In genomic region chr20:63453029-63453523, GRCh38 we compare ENCODE assay signal across 12 cellular contexts. TPM values are rescaled to one million over a fixed set of nuclear protein-coding genes. Genes with fewer than 3 reads are reported as not detected.
DNase-seq lines count a peak whose midpoint lies in the region; ATAC-seq and TF ChIP-seq lines count a peak whose summit lies in the region.
"Had no signal": no experiment of that assay in that cellular context is flagged by ENCODE, and none has a peak within 500 bp of the region (broad histone marks: within the 10 kb centered on the region; RNA-seq: fewer than 3 reads in every experiment).

No MANE protein-coding gene starts in this region.

- peak in 1 of 2 donors; percentile 25 for DNase-seq in cardiac muscle cell (ENCODE audit: low read depth in 1 of 2, low spot score in 1 of 2)
- DNase-seq in Right ventricle myocardium inferior (ENCODE audit: missing footprints) = no peak
- DNase-seq in NCI-H460 (ENCODE audit: extremely low read depth, low read depth) = peak; percentile 35
- DNase-seq in caudate nucleus (lab: John Stamatoyannopoulos, UW) = no peak
- DNase-seq in stimulated activated effector memory CD8-positive, alpha-beta T cell treated with anti-CD3 and anti-CD28 coated beads, Interleukin-12 subunit alpha, Interleukin-12 subunit beta, amount 100 ng/mL, for 72 hours (ENCODE audit: low spot score in 2 of 2) = no peak
- DNase-seq in GDM1 (lab: John Stamatoyannopoulos, UW) = no peak
- no peak for DNase-seq in MCF 10A (ENCODE audit: unreplicated experiment)
- DNase-seq: foreskin fibroblast, thyroid gland had no signal

- H3K36me3 ChIP-seq in cardiac muscle cell = no peaks in the 10 kb centered on the region
- H3K36me3 ChIP-seq: thyroid gland had no signal

- no peak overlapping the region for H3K4me3 Mint-ChIP-seq in stimulated activated effector memory CD8-positive, alpha-beta T cell treated with anti-CD3 and anti-CD28 coated beads, Interleukin-12 subunit alpha, Interleukin-12 subunit beta, amount 100 ng/mL, for 72 hours
- no peak overlapping the region for H3K4me3 Mint-ChIP-seq in MCF 10A (ENCODE audit: unreplicated experiment)
- no peak overlapping the region for H3K4me3 Mint-ChIP-seq in activated T-helper 17 cell treated with anti-CD3 and anti-CD28 coated beads, Interleukin-2, amount 50 U/mL, for 72 hours
- H3K4me3 Mint-ChIP-seq: CD8-positive, alpha-beta T cell; mesothelial cell of epicardium had no signal

- H3K4me1 ChIP-seq in cardiac muscle cell (ENCODE audit: low read depth) = no peaks in the 10 kb centered on the region

- intact Hi-C loops in Right ventricle myocardium inferior (cut with DNase I) = no loop called here
- intact Hi-C loops in MCF 10A (cut with micrococcal nuclease) = no loop called here

- H3K9me3 ChIP-seq in cardiac muscle cell (ENCODE audit: low read depth) = no peaks in the 10 kb centered on the region
- H3K9me3 ChIP-seq: thyroid gland had no signal

- no TSS peak for BruUV-seq in MCF 10A (replicated peaks; lab: Mats Ljungman, UMichigan)

- no peaks in the 10 kb centered on the region for H3K4me1 Mint-ChIP-seq in stimulated activated effector memory CD8-positive, alpha-beta T cell treated with anti-CD3 and anti-CD28 coated beads, Interleukin-12 subunit alpha, Interleukin-12 subunit beta, amount 100 ng/mL, for 72 hours
- peaks cover 9% of the 10 kb centered on the region for H3K4me1 Mint-ChIP-seq in MCF 10A (ENCODE audit: insufficient read depth, unreplicated experiment)
- H3K4me1 Mint-ChIP-seq in activated T-helper 17 cell treated with anti-CD3 and anti-CD28 coated beads, Interleukin-2, amount 50 U/mL, for 72 hours = no peaks in the 10 kb centered on the region

- H3K27me3 Mint-ChIP-seq in MCF 10A (ENCODE audit: insufficient read depth, unreplicated experiment) = peaks cover 18% of the 10 kb centered on the region
- peaks cover 4% of the 10 kb centered on the region for H3K27me3 Mint-ChIP-seq in activated T-helper 17 cell treated with anti-CD3 and anti-CD28 coated beads, Interleukin-2, amount 50 U/mL, for 72 hours

- no peak overlapping the region for H3K27ac Mint-ChIP-seq in stimulated activated effector memory CD8-positive, alpha-beta T cell treated with anti-CD3 and anti-CD28 coated beads, Interleukin-12 subunit alpha, Interleukin-12 subunit beta, amount 100 ng/mL, for 72 hours
- no peak overlapping the region for H3K27ac Mint-ChIP-seq in MCF 10A (ENCODE audit: low read depth, unreplicated experiment)
- no peak overlapping the region for H3K27ac Mint-ChIP-seq in activated T-helper 17 cell treated with anti-CD3 and anti-CD28 coated beads, Interleukin-2, amount 50 U/mL, for 72 hours
- H3K27ac Mint-ChIP-seq: CD8-positive, alpha-beta T cell; mesothelial cell of epicardium had no signal

- TF ChIP-seq CTCF in cardiac muscle cell (IDR thresholded peaks at IDR 0.05; ENCODE audit: low read depth, low read length) = peak; percentile 42
- no peak for TF ChIP-seq CTCF in MCF 10A (IDR thresholded peaks at IDR 0.05; ENCODE audit: unreplicated experiment)

- CTCF ChIA-PET in MCF 10A (lab: Yijun Ruan, JAX) = no interaction called here

- POLR2A ChIA-PET in MCF 10A (lab: Yijun Ruan, JAX) = no interaction called here

- no peaks in the 10 kb centered on the region for H3K9me3 Mint-ChIP-seq in stimulated activated effector memory CD8-positive, alpha-beta T cell treated with anti-CD3 and anti-CD28 coated beads, Interleukin-12 subunit alpha, Interleukin-12 subunit beta, amount 100 ng/mL, for 72 hours
- H3K9me3 Mint-ChIP-seq in MCF 10A (ENCODE audit: unreplicated experiment) = no peaks in the 10 kb centered on the region
- no peaks in the 10 kb centered on the region for H3K9me3 Mint-ChIP-seq in activated T-helper 17 cell treated with anti-CD3 and anti-CD28 coated beads, Interleukin-2, amount 50 U/mL, for 72 hours
- H3K9me3 Mint-ChIP-seq: CD8-positive, alpha-beta T cell; mesothelial cell of epicardium had no signal

- H3K36me3 Mint-ChIP-seq in stimulated activated effector memory CD8-positive, alpha-beta T cell treated with anti-CD3 and anti-CD28 coated beads, Interleukin-12 subunit alpha, Interleukin-12 subunit beta, amount 100 ng/mL, for 72 hours = no peaks in the 10 kb centered on the region
- no peaks in the 10 kb centered on the region for H3K36me3 Mint-ChIP-seq in MCF 10A (ENCODE audit: insufficient read depth, unreplicated experiment)
- no peaks in the 10 kb centered on the region for H3K36me3 Mint-ChIP-seq in activated T-helper 17 cell treated with anti-CD3 and anti-CD28 coated beads, Interleukin-2, amount 50 U/mL, for 72 hours (ENCODE audit: low read depth)
- H3K36me3 Mint-ChIP-seq: CD8-positive, alpha-beta T cell; mesothelial cell of epicardium had no signal

- no peaks in the 10 kb centered on the region for H3K27me3 ChIP-seq in cardiac muscle cell
- H3K27me3 ChIP-seq: thyroid gland had no signal

- H3K4me3 ChIP-seq in cardiac muscle cell = no peak overlapping the region
- H3K4me3 ChIP-seq: thyroid gland had no signal

- H3K27ac ChIP-seq in cardiac muscle cell (no peak overlapping the region), caudate nucleus (ENCODE audit: low read depth, low read length) (peak overlapping the region; percentile 58)
- H3K27ac ChIP-seq: thyroid gland had no signal

- no peak for ATAC-seq in Right ventricle myocardium inferior
- ATAC-seq in stimulated activated effector memory CD8-positive, alpha-beta T cell treated with anti-CD3 and anti-CD28 coated beads, Interleukin-12 subunit alpha, Interleukin-12 subunit beta, amount 100 ng/mL, for 72 hours = peak; percentile 29
- no peak for ATAC-seq in activated T-helper 17 cell treated with anti-CD3 and anti-CD28 coated beads, Interleukin-2, amount 50 U/mL, for 72 hours (replicated peaks)
- ATAC-seq: CD8-positive, alpha-beta T cell had no signal

RNA-seq across cellular contexts. Expression of gene KCNQ2, which starts 19.4 kb away (rescaled TPM):
- total RNA-seq in cardiac muscle cell (13.7 and 18.0 TPM in 2 replicates), Right ventricle myocardium inferior (1.8 TPM), MCF 10A (2022) (not detected in 2 replicates)
- polyA plus RNA-seq in cardiac muscle cell = 17.3 and 18.6 TPM in 2 replicates
- 0.17 TPM in 1 of 2 replicates, not detected in the other for total RNA-seq in NCI-H460 (2014; rRNA removed; shearing (Covaris generic))
- 3.2 and 5.8 TPM in 2 replicates for polyA plus RNA-seq in NCI-H460 (2014; cell fraction: nucleus; rRNA removed)
- total RNA-seq in activated T-helper 17 cell treated with anti-CD3 and anti-CD28 coated beads, Interleukin-2, amount 50 U/mL, for 72 hours = under 1 TPM in 1 of 2 donors, not detected in 1; 0.66 TPM
- total RNA-seq: CD8-positive, alpha-beta T cell had no signal

RNA-seq across cellular contexts. Expression of gene EEF1A2, which starts 45.8 kb away (rescaled TPM):
- total RNA-seq in cardiac muscle cell = 1,016 and 1,067 TPM in 2 replicates
- 309 and 337 TPM in 2 replicates for polyA plus RNA-seq in cardiac muscle cell
- 1,274 TPM for total RNA-seq in Right ventricle myocardium inferior
- 224 and 275 TPM in 2 replicates for total RNA-seq in NCI-H460 (2014; rRNA removed; shearing (Covaris generic))
- polyA plus RNA-seq in NCI-H460 (2014; cell fraction: nucleus; rRNA removed) = 273 and 308 TPM in 2 replicates
- 3.3 and 9.9 TPM in 2 replicates for total RNA-seq in MCF 10A (2022)
- total RNA-seq in activated T-helper 17 cell treated with anti-CD3 and anti-CD28 coated beads, Interleukin-2, amount 50 U/mL, for 72 hours = 10 to 100 TPM in 1 of 2 donors, under 1 TPM in 1; 0.80 to 10.9 TPM

Comparison
In these comparisons a context has a peak if more than half of its experiments do, and no peak if none do; other contexts are left out.
1. RNA of gene EEF1A2, which starts 45.8 kb away (total RNA-seq): 1,274 TPM in Right ventricle myocardium inferior (single experiment), 1,016 to 1,067 TPM in cardiac muscle cell and 224 to 275 TPM in NCI-H460; 0.80 to 10.9 TPM in activated T-helper 17 cell treated with anti-CD3 and anti-CD28 coated beads, Interleukin-2, amount 50 U/mL, for 72 hours and 3.3 to 9.9 TPM in MCF 10A; every median in the first group is over 10 times any median in the second.